ENCODE assay signal across 8 cellular contexts in genomic region chr21:45923146-45923545, GRCh38. TPM values are rescaled to one million over a fixed set of nuclear protein-coding genes. Genes with fewer than 3 reads are reported as not detected.
DNase-seq lines count a peak whose midpoint lies in the region; ATAC-seq and TF ChIP-seq lines count a peak whose summit lies in the region.

No MANE protein-coding gene starts in this region.

- H3K27me3 Mint-ChIP-seq in activated B cell treated with CpG ODN at 0.5 μM for 24 hours: no peaks in the 10 kb centered on the region
- peaks cover 9% of the 10 kb centered on the region for H3K27me3 Mint-ChIP-seq in central memory CD8-positive, alpha-beta T cell

- TF ChIP-seq CTCF in AG10803 (conservative IDR thresholded peaks at IDR 0.05; ENCODE audit: low read length): peak; percentile 92
- TF ChIP-seq CTCF in activated B cell treated with CpG ODN at 0.5 μM for 24 hours (IDR thresholded peaks at IDR 0.05): no peak

- POLR2A ChIA-PET in activated B cell treated with CpG ODN at 0.5 μM for 24 hours (lab: Charles Lee): interaction anchor here (0.6 kb wide), 1 partner anchor 785 kb away, joined by 4 read pairs; no protein-coding TSS in a partner anchor

- DNase-seq in AG10803 (ENCODE audit: low read depth) (peak; percentile 77), HT1080 (ENCODE audit: low read depth) (peak; percentile 71), activated B cell treated with CpG ODN at 0.5 μM for 24 hours (no peak), left lobe of liver (ENCODE audit: low spot score) (peak; percentile 67), NOMO-1 treated with DMSO at 0.1 percent for 48 hours (lab: John Stamatoyannopoulos, UW; ENCODE audit: unreplicated experiment) (no peak), NCI-H345 treated with DMSO at 0.1 percent for 48 hours (lab: John Stamatoyannopoulos, UW; ENCODE audit: unreplicated experiment) (no peak)
- peak; percentile 25 to 53 for DNase-seq in central memory CD8-positive, alpha-beta T cell (ENCODE audit: low spot score in 2 of 2)
- peak; percentile 68 for DNase-seq in stimulated activated CD4-positive, alpha-beta T cell treated with anti-CD3 and anti-CD28 coated beads, Interleukin-4, amount 100 ng/mL, for 1 hour

- CTCF ChIA-PET in activated B cell treated with CpG ODN at 0.5 μM for 24 hours (lab: Charles Lee): interaction anchor here (1.0 kb wide), 1 partner anchor 631 kb away, joined by 4 read pairs; no protein-coding TSS in a partner anchor

- no peak overlapping the region for H3K4me3 ChIP-seq in AG10803 (ENCODE audit: low read length)

- no peaks in the 10 kb centered on the region for H3K9me3 Mint-ChIP-seq in activated B cell treated with CpG ODN at 0.5 μM for 24 hours
- H3K9me3 Mint-ChIP-seq in central memory CD8-positive, alpha-beta T cell: no peaks in the 10 kb centered on the region

- H3K4me1 Mint-ChIP-seq in activated B cell treated with CpG ODN at 0.5 μM for 24 hours: peaks cover 2% of the 10 kb centered on the region
- peaks cover 9% of the 10 kb centered on the region for H3K4me1 Mint-ChIP-seq in central memory CD8-positive, alpha-beta T cell

- no peaks in the 10 kb centered on the region for H3K36me3 Mint-ChIP-seq in activated B cell treated with CpG ODN at 0.5 μM for 24 hours (ENCODE audit: low read depth)
- no peaks in the 10 kb centered on the region for H3K36me3 Mint-ChIP-seq in central memory CD8-positive, alpha-beta T cell (ENCODE audit: insufficient read depth)

- H3K4me3 Mint-ChIP-seq in activated B cell treated with CpG ODN at 0.5 μM for 24 hours: no peak overlapping the region
- no peak overlapping the region for H3K4me3 Mint-ChIP-seq in central memory CD8-positive, alpha-beta T cell

- intact Hi-C loops in activated B cell treated with CpG ODN at 0.5 μM for 24 hours (cut with micrococcal nuclease): loop anchor here (2.0 to 5.0 kb wide), 2 partner anchors 444 to 771 kb away; no protein-coding TSS in a partner anchor

- H3K27ac Mint-ChIP-seq in activated B cell treated with CpG ODN at 0.5 μM for 24 hours: no peak overlapping the region
- no peak overlapping the region for H3K27ac Mint-ChIP-seq in central memory CD8-positive, alpha-beta T cell (ENCODE audit: low read depth)

- peak; percentile 50 for ATAC-seq in activated B cell treated with CpG ODN at 0.5 μM for 24 hours (ENCODE audit: low read depth)
- no peak for ATAC-seq in central memory CD8-positive, alpha-beta T cell (replicated peaks; ENCODE audit: extremely low read depth, poor library complexity, severe bottlenecking)
- peak; percentile 98 for ATAC-seq in left lobe of liver

RNA-seq across cellular contexts. Expression of gene COL6A1, which starts 58.4 kb away (rescaled TPM):
- total RNA-seq in HT1080 (2014; rRNA removed; shearing (Covaris generic)): 85.1 and 95.1 TPM in 2 replicates
- polyA plus RNA-seq in HT1080 (2015; cell fraction: cytosol; rRNA removed): 70.2 and 70.7 TPM in 2 replicates
- 338 and 369 TPM in 2 replicates for polyA plus RNA-seq in HT1080 (2015; cell fraction: nucleus; rRNA removed)
- 0.11 TPM in 1 of 2 replicates, not detected in the other for total RNA-seq in activated B cell treated with CpG ODN at 0.5 μM for 24 hours
- 48.0 TPM for total RNA-seq in left lobe of liver

Comparison
In these comparisons a context has a peak if more than half of its experiments do, and no peak if none do; other contexts are left out.
1. DNase-seq: peak in AG10803 (single experiment), HT1080 (single experiment), central memory CD8-positive, alpha-beta T cell (2 of 2), left lobe of liver (single experiment) and stimulated activated CD4-positive, alpha-beta T cell treated with anti-CD3 and anti-CD28 coated beads, Interleukin-4, amount 100 ng/mL, for 1 hour (single experiment); none in activated B cell treated with CpG ODN at 0.5 μM for 24 hours (single experiment), NOMO-1 treated with DMSO at 0.1 percent for 48 hours (single experiment) and NCI-H345 treated with DMSO at 0.1 percent for 48 hours (single experiment).
2. RNA of gene COL6A1, which starts 58.4 kb away (total RNA-seq): 85.1 to 95.1 TPM in HT1080 and 48.0 TPM in left lobe of liver (single experiment); 0.11 TPM in activated B cell treated with CpG ODN at 0.5 μM for 24 hours; every median in the first group is over 10 times any median in the second.